In the genomic region with DNA sequence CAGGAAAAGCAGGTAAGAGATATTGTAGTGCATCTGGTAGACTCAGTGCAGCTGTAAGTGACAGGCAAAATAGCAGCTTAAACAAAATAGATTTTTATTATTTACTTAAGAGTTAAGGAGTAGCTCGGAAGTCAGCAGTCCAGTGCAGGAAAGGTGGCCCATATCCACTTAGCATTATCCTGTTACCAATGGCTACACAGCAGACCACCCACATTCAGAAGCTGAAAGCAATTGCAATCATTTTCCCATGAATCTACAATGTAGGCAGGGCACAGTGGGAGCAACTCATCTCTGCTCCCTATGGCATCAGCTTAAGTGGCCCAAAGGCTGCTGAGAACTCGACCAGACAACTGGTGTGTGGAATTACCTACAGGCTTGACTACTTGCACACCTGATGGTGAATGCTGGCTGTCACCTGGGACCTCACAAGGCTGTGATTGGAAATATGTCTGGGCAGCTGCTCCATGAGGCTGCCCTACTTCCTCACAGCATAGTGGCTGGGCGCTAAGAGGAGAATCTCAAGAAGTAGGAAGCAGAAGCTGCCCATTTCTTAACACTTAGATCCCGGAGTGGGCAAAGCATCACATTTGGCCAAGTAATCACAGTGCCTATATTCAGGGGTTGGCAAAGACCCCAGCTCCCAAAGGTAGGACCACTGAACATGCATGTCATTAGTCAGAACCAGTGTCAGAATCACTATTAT, we compare ENCODE assay signal across 27 cellular contexts.
"Had no signal": no experiment of that assay in that cellular context is flagged by ENCODE, and none has a peak within 500 bp of the region (broad histone marks: within the 10 kb centered on the region; RNA-seq: fewer than 3 reads in every experiment).

No MANE protein-coding gene starts in this region.

- H3K9me3 Mint-ChIP-seq: activated naive CD4-positive, alpha-beta T cell treated with anti-CD3 and anti-CD28 coated beads for 36 hours; activated T-helper 1 cell treated with anti-CD3 and anti-CD28 coated beads, Interleukin-12 subunit alpha, Interleukin-12 subunit beta, Interleukin-2, Interleukin-4 antibody, amounts not matched to agents 30 ng/mL and 10 ng/mL and 1 ng/mL, durations not matched to agents 14 hours and 24 hours and 36 hours; effector memory CD8-positive, alpha-beta T cell; nephron; stimulated activated memory B cell treated with anti-CD40 and anti-IgM and Interleukin-4, amounts not matched to agents 10 μg/mL and 1 μg/mL and 100 μg/mL, for 72 hours had no signal

- H3K36me3 Mint-ChIP-seq: stimulated activated memory B cell treated with anti-CD40 and anti-IgM and Interleukin-4, amounts not matched to agents 10 μg/mL and 1 μg/mL and 100 μg/mL, for 72 hours had no signal

- H3K36me3 ChIP-seq: brain microvascular endothelial cell, gastrocnemius medialis, left ventricle myocardium inferior, prostate gland, sigmoid colon, tibial nerve had no signal

- H3K27me3 Mint-ChIP-seq: effector memory CD8-positive, alpha-beta T cell had no signal

- DNase-seq: activated CD4-positive, alpha-beta T cell treated with anti-CD3 and anti-CD28 coated beads for 4 hours; activated CD4-positive, alpha-beta T cell treated with anti-CD3 and anti-CD28 coated beads, Interleukin-2, amount 50 U/mL, for 4 hours; activated effector memory CD4-positive, alpha-beta T cell treated with anti-CD3 and anti-CD28 coated beads, Interleukin-2, amount 50 U/mL, for 16 hours; activated naive CD4-positive, alpha-beta T cell treated with anti-CD3 and anti-CD28 coated beads for 36 hours; activated T-cell treated with anti-CD3 and anti-CD28 coated beads for 4 hours; amniotic stem cell; brain microvascular endothelial cell; cortex of kidney; effector memory CD8-positive, alpha-beta T cell; erythroblast; gastrocnemius medialis; glutamatergic neuron; left ventricle myocardium inferior; mucosa of descending colon; retina; sigmoid colon; small intestine; stimulated activated CD4-positive, alpha-beta T cell treated with anti-CD3 and anti-CD28 coated beads, Interleukin-1b, Interleukin-23, amount 100 ng/mL, for 48 hours; stimulated activated CD4-positive, alpha-beta T cell treated with anti-CD3 and anti-CD28 coated beads, Interleukin-4, amount 100 ng/mL, for 4 hours; stimulated activated CD8-positive, alpha-beta memory T cell treated with anti-CD3 and anti-CD28 coated beads, Interleukin-4, amount 100 ng/mL, for 48 hours had no signal

- H3K4me1 ChIP-seq: prostate gland had no signal

- H3K9me3 ChIP-seq: gastrocnemius medialis, left ventricle myocardium inferior, mucosa of descending colon, prostate gland, sigmoid colon, tibial nerve had no signal

- H3K27ac ChIP-seq: brain microvascular endothelial cell, gastrocnemius medialis, left ventricle myocardium inferior, prostate gland, sigmoid colon, tibial nerve, VCaP had no signal

- H3K4me3 ChIP-seq: gastrocnemius medialis, left ventricle myocardium inferior, lung, mucosa of descending colon, prostate gland, sigmoid colon, tibial nerve had no signal

- H3K27ac Mint-ChIP-seq: activated naive CD4-positive, alpha-beta T cell treated with anti-CD3 and anti-CD28 coated beads for 36 hours; activated T-helper 1 cell treated with anti-CD3 and anti-CD28 coated beads, Interleukin-12 subunit alpha, Interleukin-12 subunit beta, Interleukin-2, Interleukin-4 antibody, amounts not matched to agents 30 ng/mL and 10 ng/mL and 1 ng/mL, durations not matched to agents 14 hours and 24 hours and 36 hours; effector memory CD8-positive, alpha-beta T cell; stimulated activated memory B cell treated with anti-CD40 and anti-IgM and Interleukin-4, amounts not matched to agents 10 μg/mL and 1 μg/mL and 100 μg/mL, for 72 hours had no signal

- H3K27me3 ChIP-seq: brain microvascular endothelial cell, gastrocnemius medialis, sigmoid colon, tibial nerve had no signal

- H3K4me3 Mint-ChIP-seq: activated naive CD4-positive, alpha-beta T cell treated with anti-CD3 and anti-CD28 coated beads for 36 hours; activated T-helper 1 cell treated with anti-CD3 and anti-CD28 coated beads, Interleukin-12 subunit alpha, Interleukin-12 subunit beta, Interleukin-2, Interleukin-4 antibody, amounts not matched to agents 30 ng/mL and 10 ng/mL and 1 ng/mL, durations not matched to agents 14 hours and 24 hours and 36 hours; nephron; stimulated activated memory B cell treated with anti-CD40 and anti-IgM and Interleukin-4, amounts not matched to agents 10 μg/mL and 1 μg/mL and 100 μg/mL, for 72 hours had no signal
